ENCODE assay signal across 1 cellular context in genomic region chr5:171978016-171978415, GRCh38.
TF ChIP-seq lines count a peak whose summit lies in the region.

No MANE protein-coding gene starts in this region.

TF ChIP-seq in GM23338, 12 proteins besides CTCF, POLR2A, EP300 and RAD21:
- TF ChIP-seq, protein P1, sequence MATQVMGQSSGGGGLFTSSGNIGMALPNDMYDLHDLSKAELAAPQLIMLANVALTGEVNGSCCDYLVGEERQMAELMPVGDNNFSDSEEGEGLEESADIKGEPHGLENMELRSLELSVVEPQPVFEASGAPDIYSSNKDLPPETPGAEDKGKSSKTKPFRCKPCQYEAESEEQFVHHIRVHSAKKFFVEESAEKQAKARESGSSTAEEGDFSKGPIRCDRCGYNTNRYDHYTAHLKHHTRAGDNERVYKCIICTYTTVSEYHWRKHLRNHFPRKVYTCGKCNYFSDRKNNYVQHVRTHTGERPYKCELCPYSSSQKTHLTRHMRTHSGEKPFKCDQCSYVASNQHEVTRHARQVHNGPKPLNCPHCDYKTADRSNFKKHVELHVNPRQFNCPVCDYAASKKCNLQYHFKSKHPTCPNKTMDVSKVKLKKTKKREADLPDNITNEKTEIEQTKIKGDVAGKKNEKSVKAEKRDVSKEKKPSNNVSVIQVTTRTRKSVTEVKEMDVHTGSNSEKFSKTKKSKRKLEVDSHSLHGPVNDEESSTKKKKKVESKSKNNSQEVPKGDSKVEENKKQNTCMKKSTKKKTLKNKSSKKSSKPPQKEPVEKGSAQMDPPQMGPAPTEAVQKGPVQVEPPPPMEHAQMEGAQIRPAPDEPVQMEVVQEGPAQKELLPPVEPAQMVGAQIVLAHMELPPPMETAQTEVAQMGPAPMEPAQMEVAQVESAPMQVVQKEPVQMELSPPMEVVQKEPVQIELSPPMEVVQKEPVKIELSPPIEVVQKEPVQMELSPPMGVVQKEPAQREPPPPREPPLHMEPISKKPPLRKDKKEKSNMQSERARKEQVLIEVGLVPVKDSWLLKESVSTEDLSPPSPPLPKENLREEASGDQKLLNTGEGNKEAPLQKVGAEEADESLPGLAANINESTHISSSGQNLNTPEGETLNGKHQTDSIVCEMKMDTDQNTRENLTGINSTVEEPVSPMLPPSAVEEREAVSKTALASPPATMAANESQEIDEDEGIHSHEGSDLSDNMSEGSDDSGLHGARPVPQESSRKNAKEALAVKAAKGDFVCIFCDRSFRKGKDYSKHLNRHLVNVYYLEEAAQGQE (IDR thresholded peaks at IDR 0.05; ENCODE audit: unreplicated experiment) = no peak
- no peak for TF ChIP-seq STAT1 (IDR thresholded peaks at IDR 0.05; ENCODE audit: unreplicated experiment)
- TF ChIP-seq, protein P2, sequence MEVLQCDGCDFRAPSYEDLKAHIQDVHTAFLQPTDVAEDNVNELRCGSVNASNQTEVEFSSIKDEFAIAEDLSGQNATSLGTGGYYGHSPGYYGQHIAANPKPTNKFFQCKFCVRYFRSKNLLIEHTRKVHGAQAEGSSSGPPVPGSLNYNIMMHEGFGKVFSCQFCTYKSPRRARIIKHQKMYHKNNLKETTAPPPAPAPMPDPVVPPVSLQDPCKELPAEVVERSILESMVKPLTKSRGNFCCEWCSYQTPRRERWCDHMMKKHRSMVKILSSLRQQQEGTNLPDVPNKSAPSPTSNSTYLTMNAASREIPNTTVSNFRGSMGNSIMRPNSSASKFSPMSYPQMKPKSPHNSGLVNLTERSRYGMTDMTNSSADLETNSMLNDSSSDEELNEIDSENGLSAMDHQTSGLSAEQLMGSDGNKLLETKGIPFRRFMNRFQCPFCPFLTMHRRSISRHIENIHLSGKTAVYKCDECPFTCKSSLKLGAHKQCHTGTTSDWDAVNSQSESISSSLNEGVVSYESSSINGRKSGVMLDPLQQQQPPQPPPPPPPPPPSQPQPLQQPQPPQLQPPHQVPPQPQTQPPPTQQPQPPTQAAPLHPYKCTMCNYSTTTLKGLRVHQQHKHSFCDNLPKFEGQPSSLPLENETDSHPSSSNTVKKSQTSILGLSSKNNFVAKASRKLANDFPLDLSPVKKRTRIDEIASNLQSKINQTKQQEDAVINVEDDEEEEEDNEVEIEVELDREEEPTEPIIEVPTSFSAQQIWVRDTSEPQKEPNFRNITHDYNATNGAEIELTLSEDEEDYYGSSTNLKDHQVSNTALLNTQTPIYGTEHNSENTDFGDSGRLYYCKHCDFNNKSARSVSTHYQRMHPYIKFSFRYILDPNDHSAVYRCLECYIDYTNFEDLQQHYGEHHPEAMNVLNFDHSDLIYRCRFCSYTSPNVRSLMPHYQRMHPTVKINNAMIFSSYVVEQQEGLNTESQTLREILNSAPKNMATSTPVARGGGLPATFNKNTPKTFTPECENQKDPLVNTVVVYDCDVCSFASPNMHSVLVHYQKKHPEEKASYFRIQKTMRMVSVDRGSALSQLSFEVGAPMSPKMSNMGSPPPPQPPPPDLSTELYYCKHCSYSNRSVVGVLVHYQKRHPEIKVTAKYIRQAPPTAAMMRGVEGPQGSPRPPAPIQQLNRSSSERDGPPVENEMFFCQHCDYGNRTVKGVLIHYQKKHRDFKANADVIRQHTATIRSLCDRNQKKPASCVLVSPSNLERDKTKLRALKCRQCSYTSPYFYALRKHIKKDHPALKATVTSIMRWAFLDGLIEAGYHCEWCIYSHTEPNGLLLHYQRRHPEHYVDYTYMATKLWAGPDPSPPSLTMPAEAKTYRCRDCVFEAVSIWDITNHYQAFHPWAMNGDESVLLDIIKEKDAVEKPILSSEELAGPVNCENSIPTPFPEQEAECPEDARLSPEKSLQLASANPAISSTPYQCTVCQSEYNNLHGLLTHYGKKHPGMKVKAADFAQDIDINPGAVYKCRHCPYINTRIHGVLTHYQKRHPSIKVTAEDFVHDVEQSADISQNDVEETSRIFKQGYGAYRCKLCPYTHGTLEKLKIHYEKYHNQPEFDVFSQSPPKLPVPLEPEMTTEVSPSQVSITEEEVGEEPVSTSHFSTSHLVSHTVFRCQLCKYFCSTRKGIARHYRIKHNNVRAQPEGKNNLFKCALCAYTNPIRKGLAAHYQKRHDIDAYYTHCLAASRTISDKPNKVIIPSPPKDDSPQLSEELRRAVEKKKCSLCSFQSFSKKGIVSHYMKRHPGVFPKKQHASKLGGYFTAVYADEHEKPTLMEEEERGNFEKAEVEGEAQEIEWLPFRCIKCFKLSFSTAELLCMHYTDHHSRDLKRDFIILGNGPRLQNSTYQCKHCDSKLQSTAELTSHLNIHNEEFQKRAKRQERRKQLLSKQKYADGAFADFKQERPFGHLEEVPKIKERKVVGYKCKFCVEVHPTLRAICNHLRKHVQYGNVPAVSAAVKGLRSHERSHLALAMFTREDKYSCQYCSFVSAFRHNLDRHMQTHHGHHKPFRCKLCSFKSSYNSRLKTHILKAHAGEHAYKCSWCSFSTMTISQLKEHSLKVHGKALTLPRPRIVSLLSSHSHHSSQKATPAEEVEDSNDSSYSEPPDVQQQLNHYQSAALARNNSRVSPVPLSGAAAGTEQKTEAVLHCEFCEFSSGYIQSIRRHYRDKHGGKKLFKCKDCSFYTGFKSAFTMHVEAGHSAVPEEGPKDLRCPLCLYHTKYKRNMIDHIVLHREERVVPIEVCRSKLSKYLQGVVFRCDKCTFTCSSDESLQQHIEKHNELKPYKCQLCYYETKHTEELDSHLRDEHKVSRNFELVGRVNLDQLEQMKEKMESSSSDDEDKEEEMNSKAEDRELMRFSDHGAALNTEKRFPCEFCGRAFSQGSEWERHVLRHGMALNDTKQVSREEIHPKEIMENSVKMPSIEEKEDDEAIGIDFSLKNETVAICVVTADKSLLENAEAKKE (CRISPR knock-in tag; IDR thresholded peaks at IDR 0.05) = no peak
- TF ChIP-seq POLR2AphosphoS5 (IDR thresholded peaks at IDR 0.05; ENCODE audit: low read depth) = no peak
- no peak for TF ChIP-seq ZNF331 (CRISPR knock-in tag; IDR thresholded peaks at IDR 0.05; ENCODE audit: low read depth)
